In the genomic region with DNA sequence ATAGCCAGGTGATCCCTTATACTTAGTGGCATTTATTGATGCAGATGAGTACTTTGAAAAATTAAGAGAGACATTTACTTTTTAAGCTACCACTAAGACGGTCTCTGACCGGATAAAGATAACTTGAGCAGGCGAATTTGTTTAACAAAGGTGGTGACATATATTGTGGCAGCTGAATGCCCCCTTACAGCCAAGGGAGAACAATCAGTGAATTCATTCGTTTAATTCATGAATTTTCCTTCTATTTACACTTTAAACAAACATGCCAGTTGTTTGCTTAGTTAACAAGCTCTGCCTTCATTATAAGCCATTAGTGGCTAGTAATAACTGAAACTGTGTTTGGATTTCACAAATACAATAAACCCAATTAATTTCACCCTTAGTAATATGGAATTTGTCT, we compare ENCODE assay signal across 15 cellular contexts.
DNase-seq lines count a peak whose midpoint lies in the region; ATAC-seq, FAIRE-seq and TF ChIP-seq lines count a peak whose summit lies in the region.
"Had no signal": no experiment of that assay in that cellular context is flagged by ENCODE, and none has a peak within 500 bp of the region (broad histone marks: within the 10 kb centered on the region; RNA-seq: fewer than 3 reads in every experiment).

No MANE protein-coding gene starts in this region.

- H3K4me1 Mint-ChIP-seq in progenitor cell of endocrine pancreas (ENCODE audit: low read depth), result peaks cover 69% of the 10 kb centered on the region

- peak overlapping the region; percentile 22 to 58 (median 44) for H3K27ac ChIP-seq in esophagus muscularis mucosa (replicated peaks in 1 of 4)
- H3K27ac ChIP-seq in kidney (ENCODE audit: low read depth in 2 of 2, low read length in 2 of 2), result no peak overlapping the region

- TF ChIP-seq CTCF in esophagus muscularis mucosa (IDR thresholded peaks at IDR 0.05), result no peak
- no peak for TF ChIP-seq CTCF in progenitor cell of endocrine pancreas (IDR thresholded peaks at IDR 0.05; ENCODE audit: unreplicated experiment)
- no peak for TF ChIP-seq CTCF in kidney (IDR thresholded peaks at IDR 0.05; ENCODE audit: borderline replicate concordance, extremely low read depth, insufficient read depth)

- H3K27me3 Mint-ChIP-seq in progenitor cell of endocrine pancreas, result no peaks in the 10 kb centered on the region
- H3K27me3 Mint-ChIP-seq: activated T-helper 17 cell treated with anti-CD3 and anti-CD28 coated beads, Interleukin-2, amount 50 U/mL, for 72 hours had no signal

- TF ChIP-seq POLR2A in esophagus muscularis mucosa (IDR thresholded peaks at IDR 0.05; ENCODE audit: low read depth), result no peak

- no peak for TF ChIP-seq EP300 in esophagus muscularis mucosa (IDR thresholded peaks at IDR 0.05)

- ATAC-seq in GM21717 (IDR thresholded peaks at IDR 0.05; ENCODE audit: unreplicated experiment) (no peak), GM21367 (IDR thresholded peaks at IDR 0.05; ENCODE audit: unreplicated experiment) (no peak)
- ATAC-seq: activated CD4-positive, CD25-positive, alpha-beta regulatory T cell treated with anti-CD3 and anti-CD28 coated beads, Interleukin-2, amount 50 U/mL, for 24 hours; activated T-helper 17 cell treated with anti-CD3 and anti-CD28 coated beads, Interleukin-2, amount 50 U/mL, for 72 hours had no signal

- H3K36me3 ChIP-seq in esophagus muscularis mucosa (no peaks in the 10 kb centered on the region), kidney (ENCODE audit: control insufficient read depth in 1 of 2, insufficient read depth in 2 of 2, low read length in 2 of 2) (no peaks in the 10 kb centered on the region)
- H3K36me3 ChIP-seq: HAP-1, tibial nerve had no signal

- H3K27me3 ChIP-seq in esophagus muscularis mucosa, result no peaks in the 10 kb centered on the region
- H3K27me3 ChIP-seq: tibial nerve had no signal

- H3K4me1 ChIP-seq in esophagus muscularis mucosa (peaks cover 23 to 34% (median 30%) of the 10 kb centered on the region in 4 donors), kidney (ENCODE audit: control insufficient read depth in 1 of 2, insufficient read depth in 1 of 2, low read depth in 1 of 2, low read length in 2 of 2) (peaks cover 0 to 3% of the 10 kb centered on the region in 2 donors)

- DNase-seq in DMS153 treated with DMSO at 0.1 percent for 48 hours (lab: John Stamatoyannopoulos, UW; ENCODE audit: unreplicated experiment) (peak; percentile 31), NCI-H748 (lab: John Stamatoyannopoulos, UW; ENCODE audit: unreplicated experiment) (peak; percentile 97), esophagus muscularis mucosa (ENCODE audit: extremely low spot score) (no peak), progenitor cell of endocrine pancreas (ENCODE audit: low spot score, unreplicated experiment) (no peak), kidney (no peak), NCI-H345 treated with DMSO at 0.1 percent for 48 hours (lab: John Stamatoyannopoulos, UW; ENCODE audit: unreplicated experiment) (no peak)
- DNase-seq: central memory CD4-positive, alpha-beta T cell; KG1; NCI-H524 had no signal

- peaks cover 1% of the 10 kb centered on the region for H3K36me3 Mint-ChIP-seq in progenitor cell of endocrine pancreas (ENCODE audit: insufficient read depth)

- no peak for FAIRE-seq in kidney (lab: Jason Lieb, UNC)

- peaks cover 5% of the 10 kb centered on the region for H3K9me3 Mint-ChIP-seq in progenitor cell of endocrine pancreas (ENCODE audit: low read depth)
- H3K9me3 Mint-ChIP-seq: activated T-helper 17 cell treated with anti-CD3 and anti-CD28 coated beads, Interleukin-2, amount 50 U/mL, for 72 hours had no signal

- H3K4me3 ChIP-seq in esophagus muscularis mucosa, result no peak overlapping the region
- no peak overlapping the region for H3K4me3 ChIP-seq in kidney (ENCODE audit: low read length in 2 of 2)
- H3K4me3 ChIP-seq: HAP-1, tibial nerve had no signal

- 80% methylated on average over 4 of the region's 4 CpGs for WGBS in esophagus muscularis mucosa

- no peak overlapping the region for H3K4me3 Mint-ChIP-seq in progenitor cell of endocrine pancreas (ENCODE audit: low read depth)
- H3K4me3 Mint-ChIP-seq: activated T-helper 17 cell treated with anti-CD3 and anti-CD28 coated beads, Interleukin-2, amount 50 U/mL, for 72 hours had no signal

- no peak overlapping the region for H3K9ac ChIP-seq in kidney (ENCODE audit: low read length in 2 of 2)

- peak overlapping the region; percentile 91 for H3K27ac Mint-ChIP-seq in progenitor cell of endocrine pancreas
- H3K27ac Mint-ChIP-seq: activated T-helper 17 cell treated with anti-CD3 and anti-CD28 coated beads, Interleukin-2, amount 50 U/mL, for 72 hours had no signal

- no peaks in the 10 kb centered on the region for H3K9me3 ChIP-seq in esophagus muscularis mucosa
- H3K9me3 ChIP-seq in kidney (ENCODE audit: control insufficient read depth in 1 of 2, low read length in 2 of 2), result peaks cover 0 to 6% of the 10 kb centered on the region in 2 donors
- H3K9me3 ChIP-seq: HAP-1, tibial nerve had no signal

- intact Hi-C loops in esophagus muscularis mucosa (cut with DNase I), result no loop called here
- intact Hi-C loops in kidney (cut with DNase I), result no loop called here

Comparison
In these comparisons a context has a peak if more than half of its experiments do, and no peak if none do; other contexts are left out.
1. DNase-seq: peak in DMS153 treated with DMSO at 0.1 percent for 48 hours (single experiment) and NCI-H748 (single experiment); none in esophagus muscularis mucosa (single experiment), progenitor cell of endocrine pancreas (single experiment), kidney (single experiment) and NCI-H345 treated with DMSO at 0.1 percent for 48 hours (single experiment).
2. H3K27ac ChIP-seq: peak in esophagus muscularis mucosa (4 of 4); none in kidney (0 of 2).